1 cellular context compared by ENCODE assay signal in genomic region chr17:40035162-40035559, GRCh38.
TF ChIP-seq lines count a peak whose summit lies in the region.

No MANE protein-coding gene starts in this region.

TF ChIP-seq in HepG2, 621 proteins besides CTCF, POLR2A, EP300 and RAD21 (continued from another document):
- no peak for TF ChIP-seq DMTF1 (CRISPR knock-in tag; IDR thresholded peaks at IDR 0.05)
- TF ChIP-seq ZNF615 (CRISPR knock-in tag; IDR thresholded peaks at IDR 0.05; ENCODE audit: borderline replicate concordance), result no peak
- TF ChIP-seq MAZ (IDR thresholded peaks at IDR 0.05; ENCODE audit: borderline replicate concordance, low read depth, low read length), result peak; percentile 40; the same call in 1 of the 2 replicates
- TF ChIP-seq MAZ (CRISPR knock-in tag; IDR thresholded peaks at IDR 0.05; ENCODE audit: low read depth), result no peak
- no peak; the same call in 1 of the 2 replicates for TF ChIP-seq MYC (CRISPR knock-in tag; IDR thresholded peaks at IDR 0.05; ENCODE audit: borderline replicate concordance)
- TF ChIP-seq ZBED4 (CRISPR knock-in tag; IDR thresholded peaks at IDR 0.05; ENCODE audit: borderline replicate concordance), result no peak
- TF ChIP-seq ZNF10 (CRISPR knock-in tag; IDR thresholded peaks at IDR 0.05; ENCODE audit: borderline replicate concordance, low read depth), result no peak
- 0 out of 2 replicates have a peak, but pooled peaks have one; percentile 44 for TF ChIP-seq ZBTB39 (CRISPR knock-in tag; IDR thresholded peaks at IDR 0.05)
- TF ChIP-seq ZNF234 (CRISPR knock-in tag; conservative IDR thresholded peaks at IDR 0.05), result no peak
- TF ChIP-seq ZNF782 (CRISPR knock-in tag; IDR thresholded peaks at IDR 0.05; ENCODE audit: borderline replicate concordance), result no peak
- no peak for TF ChIP-seq SNRNP70 (IDR thresholded peaks at IDR 0.05; ENCODE audit: low read depth, low read length)
- no peak for TF ChIP-seq IKZF5 (CRISPR knock-in tag; IDR thresholded peaks at IDR 0.05)
- TF ChIP-seq FOXC1 (CRISPR knock-in tag; IDR thresholded peaks at IDR 0.05; ENCODE audit: borderline replicate concordance), result peak; percentile 40; the same call in 1 of the 2 replicates
TF ChIP-seq in HepG2: peak in this region for 21.
